8 cellular contexts compared by ENCODE assay signal in the genomic region with DNA sequence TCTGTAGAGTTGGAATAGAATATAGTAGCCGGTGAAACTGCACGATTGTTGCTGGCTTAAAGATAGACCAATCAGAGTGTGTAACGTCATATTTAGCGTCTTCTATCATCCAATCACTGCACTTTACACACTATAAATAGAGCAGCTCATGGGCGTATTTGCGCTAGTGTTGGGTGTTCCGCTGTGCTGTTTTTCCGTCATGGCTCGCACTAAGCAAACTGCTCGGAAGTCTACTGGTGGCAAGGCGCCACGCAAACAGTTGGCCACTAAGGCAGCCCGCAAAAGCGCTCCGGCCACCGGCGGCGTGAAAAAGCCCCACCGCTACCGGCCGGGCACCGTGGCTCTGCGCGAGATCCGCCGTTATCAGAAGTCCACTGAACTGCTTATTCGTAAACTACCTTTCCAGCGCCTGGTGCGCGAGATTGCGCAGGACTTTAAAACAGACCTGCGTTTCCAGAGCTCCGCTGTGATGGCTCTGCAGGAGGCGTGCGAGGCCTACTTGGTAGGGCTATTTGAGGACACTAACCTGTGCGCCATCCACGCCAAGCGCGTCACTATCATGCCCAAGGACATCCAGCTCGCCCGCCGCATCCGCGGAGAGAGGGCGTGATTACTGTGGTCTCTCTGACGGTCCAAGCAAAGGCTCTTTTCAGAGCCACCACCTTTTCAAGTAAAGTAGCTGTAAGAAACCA. TPM values are rescaled to one million over a fixed set of nuclear protein-coding genes. Genes with fewer than 3 reads are reported as not detected.
DNase-seq lines count a peak whose midpoint lies in the region; ATAC-seq and TF ChIP-seq lines count a peak whose summit lies in the region.

No MANE protein-coding gene starts in this region.

- no peak overlapping the region for H2BK20ac ChIP-seq in H9 (ENCODE audit: low read depth, low read length, poor library complexity, severe bottlenecking)

- peak overlapping the region; percentile 89 to 98 for H3K4me3 Mint-ChIP-seq in H9
- peak overlapping the region; percentile 100 for H3K4me3 Mint-ChIP-seq in activated naive CD8-positive, alpha-beta T cell treated with anti-CD3 and anti-CD28 coated beads for 36 hours
- peak overlapping the region; percentile 99 for H3K4me3 Mint-ChIP-seq in glutamatergic neuron (ENCODE audit: unreplicated experiment)

- H2BK15ac ChIP-seq in H9 (ENCODE audit: low read depth, low read length), result 0 out of 2 replicates have a peak overlapping the region, but pooled peaks have one; percentile 2

- no peaks in the 10 kb centered on the region for H3K79me1 ChIP-seq in H9 (ENCODE audit: insufficient read depth, low read depth, low read length, poor library complexity, severe bottlenecking)

- H3K27ac Mint-ChIP-seq in H9 (peak overlapping the region; percentile 99 to 100 (median 99)), glutamatergic neuron (ENCODE audit: unreplicated experiment) (peak overlapping the region; percentile 98)
- H3K27ac Mint-ChIP-seq in activated naive CD8-positive, alpha-beta T cell treated with anti-CD3 and anti-CD28 coated beads for 36 hours, result peak overlapping the region; percentile 100

- no peaks in the 10 kb centered on the region for H4K20me1 ChIP-seq in H9 (ENCODE audit: control insufficient read depth, insufficient read depth, insufficient read length)
- H4K20me1 ChIP-seq in osteoblast (ENCODE audit: insufficient read depth, low read length), result no peaks in the 10 kb centered on the region

- H3K79me2 ChIP-seq in H9 (ENCODE audit: insufficient read depth, low read length), result no peaks in the 10 kb centered on the region
- no peaks in the 10 kb centered on the region for H3K79me2 ChIP-seq in osteoblast (ENCODE audit: insufficient read depth, low read length)

- TF ChIP-seq CTCF in H9 (conservative IDR thresholded peaks at IDR 0.05), result no peak
- no peak for TF ChIP-seq CTCF in glutamatergic neuron (IDR thresholded peaks at IDR 0.05; ENCODE audit: partially characterized antibody, unreplicated experiment)
- TF ChIP-seq CTCF in osteoblast (IDR thresholded peaks at IDR 0.05; ENCODE audit: extremely low read depth, low read depth, low read length), result no peak

- intact Hi-C loops in aorta (cut with DNase I), result no loop called here

- no peaks in the 10 kb centered on the region for H3K27me3 ChIP-seq in H9 (ENCODE audit: insufficient read depth, low read length)
- H3K27me3 ChIP-seq in osteoblast (ENCODE audit: insufficient read depth, low read length), result no peaks in the 10 kb centered on the region
- peaks cover 0 to 2% of the 10 kb centered on the region in 2 donors for H3K27me3 ChIP-seq in aorta (ENCODE audit: control insufficient read depth in 1 of 2, insufficient read depth in 2 of 2, low read length in 1 of 2)

- H3K4ac ChIP-seq in H9 (ENCODE audit: low read depth, low read length), result peak overlapping the region; percentile 11; the same call in 1 of the 2 replicates

- no peak overlapping the region for H4K91ac ChIP-seq in H9 (ENCODE audit: insufficient read length, low read depth, low read length)

- peaks cover 19% of the 10 kb centered on the region for H3K23me2 ChIP-seq in H9 (ENCODE audit: insufficient read length, low read depth, low read length, poor library complexity, severe bottlenecking)

- H3K18ac ChIP-seq in H9 (ENCODE audit: insufficient read length, low read depth, low read length), result peak overlapping the region; percentile 94

- H4K8ac ChIP-seq in H9 (replicated peaks; ENCODE audit: insufficient read length, low read depth, low read length), result no peak overlapping the region

- H2AFZ ChIP-seq in H9 (ENCODE audit: low read length) (no peak overlapping the region), osteoblast (ENCODE audit: low read length) (peak overlapping the region; percentile 71)

- no peaks in the 10 kb centered on the region; the same call in none of the 2 replicates for H3K4me1 ChIP-seq in H9 (ENCODE audit: insufficient read depth, low read length)
- peaks cover 29% of the 10 kb centered on the region for H3K4me1 ChIP-seq in osteoblast (ENCODE audit: insufficient read depth, low read length)
- no peaks in the 10 kb centered on the region for H3K4me1 ChIP-seq in aorta (ENCODE audit: control insufficient read depth in 1 of 2, insufficient read depth in 2 of 2, low read length in 2 of 2)

- H2BK120ac ChIP-seq in H9 (ENCODE audit: low read depth, low read length, poor library complexity, severe bottlenecking), result no peak overlapping the region

- no peak overlapping the region for H2AK5ac ChIP-seq in H9 (ENCODE audit: insufficient read length, low read length)

- no CpG with 5 or more reads among the region's 46 CpGs for WGBS in H9 (ENCODE audit: extremely low coverage, insufficient read length, low lambda C conversion rate)
- 0% methylated on average over 46 of the region's 46 CpGs for WGBS in aorta, 2 donors

- peak overlapping the region; percentile 99 for H3K9ac ChIP-seq in H9 (ENCODE audit: extremely low read depth, insufficient read length, low read length)

- H3K4me1 Mint-ChIP-seq in H9, result peaks cover 41 to 67% of the 10 kb centered on the region in 2 experiments
- H3K4me1 Mint-ChIP-seq in activated naive CD8-positive, alpha-beta T cell treated with anti-CD3 and anti-CD28 coated beads for 36 hours, result peaks cover 45% of the 10 kb centered on the region
- H3K4me1 Mint-ChIP-seq in glutamatergic neuron (ENCODE audit: low read depth, unreplicated experiment), result no peaks in the 10 kb centered on the region

- H3K27ac ChIP-seq in H9 (ENCODE audit: insufficient read length, low read depth, low read length) (peak overlapping the region; percentile 96), osteoblast (ENCODE audit: low read depth, low read length) (peak overlapping the region; percentile 97), aorta (ENCODE audit: low read depth in 1 of 2, low read length in 2 of 2) (peak overlapping the region; percentile 85 to 98)

- no peak overlapping the region for H2BK12ac ChIP-seq in H9 (ENCODE audit: insufficient read length, low read depth, low read length)

- no peak overlapping the region for H3T11ph ChIP-seq in H9 (ENCODE audit: low read length)

- H3K4me3 ChIP-seq in osteoblast (ENCODE audit: insufficient read depth, low read length) (peak overlapping the region; percentile 79), aorta (ENCODE audit: low read length in 2 of 2) (peak overlapping the region; percentile 53 to 83)

- ATAC-seq in SK-N-SH treated with all-trans-retinoic acid at 6 μM for 48 hours (peak; percentile 78), aorta (ENCODE audit: low FRiP score) (peak; percentile 91)

- H3K9me3 ChIP-seq in H9 (ENCODE audit: control insufficient read depth, low read depth, low read length) (no peaks in the 10 kb centered on the region), osteoblast (ENCODE audit: low read depth, low read length) (no peaks in the 10 kb centered on the region), aorta (ENCODE audit: control insufficient read depth, low read length) (no peaks in the 10 kb centered on the region)

- peak overlapping the region; percentile 39 for H3K56ac ChIP-seq in H9 (ENCODE audit: insufficient read length, low read depth, low read length)

- H3K27me3 Mint-ChIP-seq in H9 (ENCODE audit: low read depth) (no peaks in the 10 kb centered on the region), glutamatergic neuron (ENCODE audit: unreplicated experiment) (peaks cover 5% of the 10 kb centered on the region)
- H3K27me3 Mint-ChIP-seq in activated naive CD8-positive, alpha-beta T cell treated with anti-CD3 and anti-CD28 coated beads for 36 hours, result no peaks in the 10 kb centered on the region

- H4K5ac ChIP-seq in H9 (ENCODE audit: insufficient read length, low read depth, low read length), result peak overlapping the region; percentile 25

- H3K36me3 Mint-ChIP-seq in H9 (ENCODE audit: insufficient read depth in 1 of 3, low read depth in 3 of 3), result no peaks in the 10 kb centered on the region
- peaks cover 2% of the 10 kb centered on the region for H3K36me3 Mint-ChIP-seq in activated naive CD8-positive, alpha-beta T cell treated with anti-CD3 and anti-CD28 coated beads for 36 hours
- no peaks in the 10 kb centered on the region for H3K36me3 Mint-ChIP-seq in glutamatergic neuron (ENCODE audit: unreplicated experiment)

- H3K9me3 Mint-ChIP-seq in H9, result no peaks in the 10 kb centered on the region; a peak in 1 of 5 replicates
- peaks cover 6% of the 10 kb centered on the region for H3K9me3 Mint-ChIP-seq in activated naive CD8-positive, alpha-beta T cell treated with anti-CD3 and anti-CD28 coated beads for 36 hours
- H3K9me3 Mint-ChIP-seq in glutamatergic neuron (ENCODE audit: unreplicated experiment), result peaks cover 11% of the 10 kb centered on the region

- peak overlapping the region; percentile 47 for H2BK5ac ChIP-seq in H9 (ENCODE audit: insufficient read length, low read length)

- H3K4me2 ChIP-seq in H9 (ENCODE audit: insufficient read depth, insufficient read length, low read length) (peak overlapping the region; percentile 89), osteoblast (ENCODE audit: insufficient read depth, low read length) (peak overlapping the region; percentile 93)

- DNase-seq in GF-D8 (lab: John Stamatoyannopoulos, UW), result peak; percentile 80
- DNase-seq in H9, result peak; percentile 73
- DNase-seq in M059J (ENCODE audit: low read depth), result peak; percentile 91
- peak; percentile 80 for DNase-seq in activated naive CD8-positive, alpha-beta T cell treated with anti-CD3 and anti-CD28 coated beads for 36 hours
- DNase-seq in glutamatergic neuron, result peak; percentile 59
- peak; percentile 91 for DNase-seq in osteoblast (ENCODE audit: insufficient read length, low spot score, missing footprints)
- peak; percentile 85 to 91 for DNase-seq in aorta

- H3K23ac ChIP-seq in H9 (ENCODE audit: insufficient read length, low read depth, low read length), result peak overlapping the region; percentile 39

- peak overlapping the region; percentile 97 for H3K14ac ChIP-seq in H9 (ENCODE audit: insufficient read depth, low read length)

- H3K36me3 ChIP-seq in osteoblast (ENCODE audit: insufficient read depth, low read length) (no peaks in the 10 kb centered on the region), aorta (ENCODE audit: control insufficient read depth in 1 of 2, insufficient read depth in 2 of 2, low read length in 1 of 2) (no peaks in the 10 kb centered on the region)

TF ChIP-seq in SK-N-SH treated with all-trans-retinoic acid at 6 μM for 48 hours, 23 proteins besides CTCF, POLR2A, EP300 and RAD21 (continues in another document):
- TF ChIP-seq RARB (CRISPR knock-in tag; IDR thresholded peaks at IDR 0.05), result no peak
- no peak for TF ChIP-seq BACH2 (CRISPR knock-in tag; IDR thresholded peaks at IDR 0.05; ENCODE audit: borderline replicate concordance)
- TF ChIP-seq ZFP30 (CRISPR knock-in tag; IDR thresholded peaks at IDR 0.05), result no peak
- TF ChIP-seq ESRRG (CRISPR knock-in tag; IDR thresholded peaks at IDR 0.05), result no peak
- TF ChIP-seq OSR1 (CRISPR knock-in tag; IDR thresholded peaks at IDR 0.05), result no peak
- no peak for TF ChIP-seq ZFP3 (CRISPR knock-in tag; IDR thresholded peaks at IDR 0.05)
- TF ChIP-seq ZNF70 (CRISPR knock-in tag; IDR thresholded peaks at IDR 0.05), result no peak
- no peak for TF ChIP-seq ZC3H10 (CRISPR knock-in tag; IDR thresholded peaks at IDR 0.05)

RNA-seq across cellular contexts. Expression of gene TRIM38, which starts 57.8 kb away (rescaled TPM):
- total RNA-seq in H9 (2021), result 0.55 and 0.61 TPM in 2 replicates
- 9.6 and 13.9 TPM in 2 replicates for total RNA-seq in M059J (2014; rRNA removed; shearing (Covaris generic))
- 1 to 10 TPM; 8.1 to 8.2 TPM for total RNA-seq in activated naive CD8-positive, alpha-beta T cell treated with anti-CD3 and anti-CD28 coated beads for 36 hours
- total RNA-seq in glutamatergic neuron (ENCODE audit: unreplicated experiment), result 0.05 TPM
- 13.0 and 13.3 TPM in 2 replicates for total RNA-seq in osteoblast
- 10 to 100 TPM; 24.3 to 24.8 TPM for total RNA-seq in aorta
- 10 to 100 TPM in 1 of 2 donors, 1 to 10 TPM in 1; 6.4 to 11.9 TPM for polyA plus RNA-seq in aorta

Comparison
In these comparisons a context has a peak if more than half of its experiments do, and no peak if none do; other contexts are left out.
1. Peak in every context shown above with its lines: DNase-seq, ATAC-seq, H3K4me3 ChIP-seq and H3K27ac ChIP-seq.